24 cellular contexts compared by ENCODE assay signal in genomic region chr7:80131675-80132435, GRCh38. TPM values are rescaled to one million over a fixed set of nuclear protein-coding genes. Genes with fewer than 3 reads are reported as not detected.
DNase-seq lines count a peak whose midpoint lies in the region; ATAC-seq and TF ChIP-seq lines count a peak whose summit lies in the region.
"Had no signal": no experiment of that assay in that cellular context is flagged by ENCODE, and none has a peak within 500 bp of the region (broad histone marks: within the 10 kb centered on the region; RNA-seq: fewer than 3 reads in every experiment).

No MANE protein-coding gene starts in this region.

- H3K4me3 ChIP-seq in epithelial cell of esophagus (ENCODE audit: low read length), result no peak overlapping the region
- H3K4me3 ChIP-seq in GM23338, result no peak overlapping the region
- H3K4me3 ChIP-seq: BLaER1, GM12878, MG63, PC-9, SJCRH30 had no signal

- TF ChIP-seq CTCF in HFFc6 (IDR thresholded peaks at IDR 0.05), result no peak
- TF ChIP-seq CTCF in epithelial cell of esophagus (IDR thresholded peaks at IDR 0.05; ENCODE audit: insufficient read depth, low read depth, low read length, missing control alignments), result no peak
- TF ChIP-seq CTCF in GM23338 (conservative IDR thresholded peaks at IDR 0.05; ENCODE audit: low read depth in 2 of 2), result no peak

- H3K9me3 Mint-ChIP-seq in HFFc6, result no peaks in the 10 kb centered on the region
- H3K9me3 Mint-ChIP-seq in activated T-helper 17 cell treated with anti-CD3 and anti-CD28 coated beads, Interleukin-2, amount 50 U/mL, for 72 hours, result peaks cover 9% of the 10 kb centered on the region
- no peaks in the 10 kb centered on the region; the same call in 2 of the 3 replicates for H3K9me3 Mint-ChIP-seq in GM23338

- H3K4me1 Mint-ChIP-seq in HFFc6 (ENCODE audit: low read depth), result peaks cover 37% of the 10 kb centered on the region
- H3K4me1 Mint-ChIP-seq in activated T-helper 17 cell treated with anti-CD3 and anti-CD28 coated beads, Interleukin-2, amount 50 U/mL, for 72 hours, result peaks cover 5% of the 10 kb centered on the region
- peaks cover 20% of the 10 kb centered on the region for H3K4me1 Mint-ChIP-seq in GM23338

- DNase-seq in EH (ENCODE audit: low read depth) (peak; percentile 74), HFFc6 (peak; percentile 53), amniotic epithelial cell (ENCODE audit: low read depth) (peak; percentile 65), epithelial cell of esophagus (ENCODE audit: low read depth) (peak; percentile 71), GM23338 (ENCODE audit: low spot score) (no peak)
- DNase-seq in activated CD4-positive, alpha-beta T cell treated with anti-CD3 and anti-CD28 coated beads for 1 hour, result no peak
- no peak for DNase-seq in activated CD4-positive, alpha-beta T cell treated with anti-CD3 and anti-CD28 coated beads, Interleukin-2, amount 50 U/mL, for 48 hours
- DNase-seq: CD4-positive, CD25-positive, alpha-beta regulatory T cell; KBM-7; MG63; NCI-H1105 treated with DMSO at 0.1 percent for 48 hours; NCI-H1694; NCI-H2029 treated with DMSO at 0.1 percent for 48 hours; NCI-H446 treated with DMSO at 0.1 percent for 48 hours; NCI-H526; NCI-H82; NK-92 treated with Interleukin-12 subunit alpha and Interleukin-12 subunit beta, amount 100 ng/mL, for 24 hours; PC-9; SJCRH30 had no signal

- H3K27me3 ChIP-seq in GM23338 (ENCODE audit: insufficient read depth), result peaks cover 43% of the 10 kb centered on the region
- H3K27me3 ChIP-seq: MG63, SJCRH30 had no signal

- no peak overlapping the region for H2AFZ ChIP-seq in GM23338
- H2AFZ ChIP-seq: PC-9 had no signal

- H3K27ac Mint-ChIP-seq in HFFc6 (no peak overlapping the region), GM23338 (no peak overlapping the region)
- no peak overlapping the region for H3K27ac Mint-ChIP-seq in activated T-helper 17 cell treated with anti-CD3 and anti-CD28 coated beads, Interleukin-2, amount 50 U/mL, for 72 hours
- H3K27ac Mint-ChIP-seq: CD4-positive, CD25-positive, alpha-beta regulatory T cell had no signal

- H3F3A ChIP-seq in GM23338 (replicated peaks; ENCODE audit: low read depth), result no peaks in the 10 kb centered on the region

- no peak overlapping the region for H3K27ac ChIP-seq in GM23338 (ENCODE audit: low read depth)
- H3K27ac ChIP-seq: BLaER1, PC-9, SJCRH30 had no signal

- H3K4me3 Mint-ChIP-seq in HFFc6 (no peak overlapping the region), GM23338 (no peak overlapping the region)
- H3K4me3 Mint-ChIP-seq in activated T-helper 17 cell treated with anti-CD3 and anti-CD28 coated beads, Interleukin-2, amount 50 U/mL, for 72 hours, result no peak overlapping the region
- H3K4me3 Mint-ChIP-seq: CD4-positive, CD25-positive, alpha-beta regulatory T cell had no signal

- no peak overlapping the region for H3K4me2 ChIP-seq in GM23338
- H3K4me2 ChIP-seq: BLaER1, PC-9 had no signal

- H3K27me3 Mint-ChIP-seq in HFFc6 (ENCODE audit: insufficient read depth), result 0 out of 2 replicates have a peak, but pooled peaks cover 3% of the 10 kb centered on the region
- peaks cover 26% of the 10 kb centered on the region for H3K27me3 Mint-ChIP-seq in activated T-helper 17 cell treated with anti-CD3 and anti-CD28 coated beads, Interleukin-2, amount 50 U/mL, for 72 hours
- H3K27me3 Mint-ChIP-seq in GM23338 (ENCODE audit: insufficient read depth, low read depth, poor library complexity), result peaks cover 21% of the 10 kb centered on the region

- peaks cover 19% of the 10 kb centered on the region for H3K4me1 ChIP-seq in GM23338 (ENCODE audit: insufficient read depth)

- no peaks in the 10 kb centered on the region; the same call in 1 of the 2 replicates for H4K20me1 ChIP-seq in GM23338 (replicated peaks; ENCODE audit: insufficient read depth)

- no peak for ATAC-seq in activated T-helper 17 cell treated with anti-CD3 and anti-CD28 coated beads, Interleukin-2, amount 50 U/mL, for 72 hours (replicated peaks)
- ATAC-seq in GM23338, result no peak
- ATAC-seq: GM12878, HepG2, Right ventricle myocardium inferior had no signal

- no peaks in the 10 kb centered on the region for H3K36me3 ChIP-seq in GM23338 (ENCODE audit: insufficient read depth)
- H3K36me3 ChIP-seq: BLaER1, MG63, SJCRH30 had no signal

- H3K79me2 ChIP-seq in GM23338 (replicated peaks; ENCODE audit: insufficient read depth), result peaks cover 14% of the 10 kb centered on the region

- H3K9me2 ChIP-seq in GM23338 (ENCODE audit: insufficient read depth), result peaks cover 7% of the 10 kb centered on the region; the same call in 1 of the 2 replicates

- H3K36me3 Mint-ChIP-seq in HFFc6 (ENCODE audit: low read depth) (peaks cover 6% of the 10 kb centered on the region), GM23338 (ENCODE audit: low read depth) (no peaks in the 10 kb centered on the region; the same call in 2 of the 3 replicates)
- H3K36me3 Mint-ChIP-seq in activated T-helper 17 cell treated with anti-CD3 and anti-CD28 coated beads, Interleukin-2, amount 50 U/mL, for 72 hours (ENCODE audit: low read depth), result no peaks in the 10 kb centered on the region

TF ChIP-seq in GM23338, 12 proteins besides CTCF, POLR2A, EP300 and RAD21:
- no peak for TF ChIP-seq POLR2AphosphoS5 (IDR thresholded peaks at IDR 0.05; ENCODE audit: low read depth)
- no peak for TF ChIP-seq EZH2phosphoT487 (IDR thresholded peaks at IDR 0.05; ENCODE audit: unreplicated experiment)
- TF ChIP-seq JUNB (IDR thresholded peaks at IDR 0.05; ENCODE audit: unreplicated experiment), result no peak
- no peak for TF ChIP-seq ZNF462 (CRISPR knock-in tag; IDR thresholded peaks at IDR 0.05)

RNA-seq across cellular contexts. Expression of gene GNAI1, which starts 2.8 kb away (rescaled TPM):
- total RNA-seq in HFFc6 (2021; fragmentation: NEBNext Ultra II Directional; extraction: Animal tissue kit (Norgen Biotek cat#: 25700)), result 10 to 100 TPM; 58.8 to 70.9 (median 66.4) TPM
- total RNA-seq in activated T-helper 17 cell treated with anti-CD3 and anti-CD28 coated beads, Interleukin-2, amount 50 U/mL, for 72 hours, result not detected
- 26.8 and 31.3 TPM in 2 replicates for total RNA-seq in GM23338 (2014; rRNA removed; shearing (Covaris generic))
- polyA plus RNA-seq in GM23338 (2016; fragmentation: Nextera tagmentation; extraction: Ambion mirVana), result 35.2 and 36.9 TPM in 2 replicates
- total RNA-seq: GM12878 had no signal
- polyA plus RNA-seq: GM12878 had no signal

Comparison
In these comparisons a context has a peak if more than half of its experiments do, and no peak if none do; other contexts are left out.
1. DNase-seq: peak in EH (single experiment), HFFc6 (single experiment), amniotic epithelial cell (single experiment) and epithelial cell of esophagus (single experiment); none in activated CD4-positive, alpha-beta T cell treated with anti-CD3 and anti-CD28 coated beads for 1 hour (single experiment), GM23338 (single experiment) and activated CD4-positive, alpha-beta T cell treated with anti-CD3 and anti-CD28 coated beads, Interleukin-2, amount 50 U/mL, for 48 hours (0 of 2).
2. RNA of gene GNAI1, which starts 2.8 kb away (total RNA-seq): 58.8 to 70.9 TPM in HFFc6 and 26.8 to 31.3 TPM in GM23338; not detected in activated T-helper 17 cell treated with anti-CD3 and anti-CD28 coated beads, Interleukin-2, amount 50 U/mL, for 72 hours; every median in the first group is over 10 times any median in the second.